In the genomic region with DNA sequence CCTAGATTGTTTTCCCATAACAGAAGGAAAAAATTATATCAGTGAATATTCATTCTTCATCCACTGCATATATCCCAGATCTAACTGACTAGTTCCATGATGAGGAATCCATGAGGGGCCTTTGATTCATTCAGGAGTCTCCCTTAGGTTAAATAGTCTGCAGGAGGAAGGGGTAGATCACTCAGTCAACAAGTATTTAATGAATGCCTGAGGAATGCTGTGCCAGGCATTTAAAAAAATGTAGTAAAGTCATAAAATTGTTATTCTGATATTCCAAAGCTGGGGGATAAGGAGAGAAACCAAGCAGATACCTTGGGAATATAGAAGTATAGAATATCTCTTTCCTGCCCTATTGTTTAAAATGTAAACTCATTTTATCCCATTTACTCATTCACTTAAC, we compare ENCODE assay signal across 16 cellular contexts.
"Had no signal": no experiment of that assay in that cellular context is flagged by ENCODE, and none has a peak within 500 bp of the region (broad histone marks: within the 10 kb centered on the region; RNA-seq: fewer than 3 reads in every experiment).

No MANE protein-coding gene starts in this region.

- H3K36me3 ChIP-seq: breast epithelium, pancreas had no signal

- H3K27me3 ChIP-seq: breast epithelium, foreskin keratinocyte, pancreas had no signal

- H3K27ac ChIP-seq: breast epithelium, foreskin keratinocyte, pancreas had no signal

- H3K9me3 ChIP-seq: breast epithelium, mucosa of descending colon, pancreas had no signal

- DNase-seq: activated CD4-positive, alpha-beta T cell treated with anti-CD3 and anti-CD28 coated beads, Interleukin-2, amount 10 ng/mL, durations not matched to agents 24 days and 14 days; activated CD4-positive, CD25-positive, alpha-beta regulatory T cell; activated CD8-positive, alpha-beta memory T cell treated with anti-CD3 and anti-CD28 coated beads, Interleukin-2, amount 50 U/mL, for 48 hours; activated naive CD8-positive, alpha-beta T cell treated with anti-CD3 and anti-CD28 coated beads for 36 hours; anterior cingulate cortex; dermis blood vessel endothelial cell; effector memory CD8-positive, alpha-beta T cell; head of caudate nucleus; immature natural killer cell; mucosa of descending colon; naive thymus-derived CD4-positive, alpha-beta T cell; pancreas had no signal

- H3K4me3 ChIP-seq: breast epithelium, mucosa of descending colon, pancreas had no signal

- H3K4me1 ChIP-seq: breast epithelium, pancreas had no signal

- ATAC-seq: effector memory CD8-positive, alpha-beta T cell; foreskin keratinocyte; left lobe of liver; mucosa of descending colon; naive thymus-derived CD4-positive, alpha-beta T cell; pancreas; stimulated activated effector memory CD8-positive, alpha-beta T cell treated with anti-CD3 and anti-CD28 coated beads, Interleukin-12 subunit alpha, Interleukin-12 subunit beta, amount 100 ng/mL, for 72 hours had no signal
